12 cellular contexts compared by ENCODE assay signal in genomic region chr2:140808816-140809215, GRCh38.
A peak's percentile ranks its signal among the peaks of the same experiment; 100 is the strongest.
DNase-seq lines count a peak whose midpoint lies in the region; ATAC-seq and TF ChIP-seq lines count a peak whose summit lies in the region.
"Had no signal": no experiment of that assay in that cellular context is flagged by ENCODE, and none has a peak within 500 bp of the region (broad histone marks: within the 10 kb centered on the region; RNA-seq: fewer than 3 reads in every experiment).

No MANE protein-coding gene starts in this region.

- H3F3A ChIP-seq in smooth muscle cell (ENCODE audit: low read depth) = no peaks in the 10 kb centered on the region

- H3K9ac ChIP-seq in smooth muscle cell (ENCODE audit: low read depth) = no peak overlapping the region

- H3K9me3 ChIP-seq in smooth muscle cell (replicated peaks; ENCODE audit: low read depth) (no peaks in the 10 kb centered on the region), MG63 (no peaks in the 10 kb centered on the region)
- H3K9me3 ChIP-seq: ascending aorta, upper lobe of right lung had no signal

- WGBS in smooth muscle cell (ENCODE audit: low lambda C conversion rate) = 73% methylated on average over 1 of the region's 1 CpG

- H3K4me2 ChIP-seq in smooth muscle cell = no peak overlapping the region

- no peak overlapping the region for H3K27ac ChIP-seq in smooth muscle cell (ENCODE audit: low read depth)
- H3K27ac ChIP-seq: ascending aorta, heart left ventricle, upper lobe of right lung had no signal

- H3K36me3 ChIP-seq in smooth muscle cell (ENCODE audit: low read depth) (no peaks in the 10 kb centered on the region), MG63 (no peaks in the 10 kb centered on the region)
- H3K36me3 ChIP-seq: ascending aorta, heart left ventricle, upper lobe of right lung had no signal

- ATAC-seq in GM21786 (IDR thresholded peaks at IDR 0.05; ENCODE audit: unreplicated experiment) = peak; percentile 78
- ATAC-seq: heart left ventricle, upper lobe of right lung had no signal

- DNase-seq in HT1080 (ENCODE audit: low read depth) (peak; percentile 35), astrocyte of the spinal cord (ENCODE audit: low read depth, low spot score) (no peak), smooth muscle cell (lab: John Stamatoyannopoulos, UW; ENCODE audit: unreplicated experiment) (no peak), dermis blood vessel endothelial cell (no peak), MG63 (no peak)
- no peak for DNase-seq in stimulated activated CD8-positive, alpha-beta memory T cell treated with anti-CD3 and anti-CD28 coated beads, Interleukin-4, amount 100 ng/mL, for 48 hours
- DNase-seq: heart left ventricle; NK-92 treated with Interleukin-12 subunit alpha and Interleukin-12 subunit beta, amount 100 ng/mL, for 24 hours; upper lobe of right lung had no signal

- peak; percentile 27; the same call in 1 of the 2 replicates for TF ChIP-seq CTCF in GM12874 (IDR thresholded peaks at IDR 0.05; ENCODE audit: insufficient read depth, low read depth, low read length)
- TF ChIP-seq CTCF in astrocyte of the spinal cord (IDR thresholded peaks at IDR 0.05; ENCODE audit: low read depth, low read length) = peak; percentile 26
- TF ChIP-seq CTCF in smooth muscle cell (IDR thresholded peaks at IDR 0.05; ENCODE audit: borderline replicate concordance, insufficient read depth, poor library complexity, severe bottlenecking) = no peak

- H3K27me3 ChIP-seq in smooth muscle cell (ENCODE audit: low read depth) (no peaks in the 10 kb centered on the region), MG63 (no peaks in the 10 kb centered on the region)
- H3K27me3 ChIP-seq: ascending aorta, heart left ventricle, upper lobe of right lung had no signal

- no peaks in the 10 kb centered on the region for H4K20me1 ChIP-seq in smooth muscle cell (ENCODE audit: low read depth)

- no peaks in the 10 kb centered on the region for H3K79me2 ChIP-seq in smooth muscle cell (ENCODE audit: low read depth)

- H3K4me3 ChIP-seq in astrocyte of the spinal cord (ENCODE audit: low read depth, low read length) = no peak overlapping the region
- no peak overlapping the region for H3K4me3 ChIP-seq in smooth muscle cell
- no peak overlapping the region for H3K4me3 ChIP-seq in MG63
- H3K4me3 ChIP-seq: ascending aorta, heart left ventricle, upper lobe of right lung had no signal

- in situ Hi-C loops in astrocyte of the spinal cord (cut with HindIII; ENCODE audit: low sequenced_read_pairs) = no loop called here

- H3K4me1 ChIP-seq in smooth muscle cell (ENCODE audit: low read depth) = no peaks in the 10 kb centered on the region
- H3K4me1 ChIP-seq: ascending aorta, heart left ventricle, upper lobe of right lung had no signal

- H2AFZ ChIP-seq in smooth muscle cell (ENCODE audit: low read depth) = no peak overlapping the region
